22 cellular contexts compared by ENCODE assay signal in genomic region chr11:19603771-19604170, GRCh38.
"Had no signal": no experiment of that assay in that cellular context is flagged by ENCODE, and none has a peak within 500 bp of the region (broad histone marks: within the 10 kb centered on the region; RNA-seq: fewer than 3 reads in every experiment).

No MANE protein-coding gene starts in this region.

- DNase-seq: colonic mucosa; cortex of kidney; effector CD8-positive, alpha-beta T cell; effector memory CD8-positive, alpha-beta T cell; endodermal cell; erythroblast; foreskin keratinocyte; glutamatergic neuron; head of caudate nucleus; hypothalamus; immature natural killer cell; left cardiac atrium; left lung; left ventricle myocardium superior; lower lobe of right lung; mesenchymal stem cell; mucosa of descending colon; naive B cell had no signal

- H3K36me3 ChIP-seq: colonic mucosa, gastroesophageal sphincter, left lung, lower lobe of right lung had no signal

- H3K79me2 ChIP-seq: hepatocyte had no signal

- H3K4me1 ChIP-seq: colonic mucosa, foreskin keratinocyte, left lung had no signal

- H3K27me3 ChIP-seq: colonic mucosa, gastroesophageal sphincter, hepatocyte, left lung had no signal

- H3K27ac ChIP-seq: colonic mucosa, epithelial cell of prostate, foreskin keratinocyte, gastroesophageal sphincter, hepatocyte, left lung, lower lobe of right lung had no signal

- H3K4me3 ChIP-seq: colonic mucosa, gastroesophageal sphincter, hepatocyte, left lung, lower lobe of right lung, mucosa of descending colon had no signal

- ATAC-seq: effector memory CD8-positive, alpha-beta T cell; esophagus mucosa; foreskin keratinocyte; gastroesophageal sphincter; left cardiac atrium; left lung; left ventricle myocardium superior; lower lobe of right lung; mucosa of descending colon had no signal

- H3K9me3 ChIP-seq: colonic mucosa, gastroesophageal sphincter, left lung, lower lobe of right lung, mucosa of descending colon had no signal

- H3K4me2 ChIP-seq: hepatocyte had no signal

- H2AFZ ChIP-seq: hepatocyte had no signal
